In genomic region chr15:89450076-89451006, GRCh38 we compare ENCODE assay signal across 33 cellular contexts. TPM values are rescaled to one million over a fixed set of nuclear protein-coding genes. Genes with fewer than 3 reads are reported as not detected.
A peak's percentile ranks its signal among the peaks of the same experiment; 100 is the strongest.
DNase-seq lines count a peak whose midpoint lies in the region; ATAC-seq, FAIRE-seq and TF ChIP-seq lines count a peak whose summit lies in the region.
"Had no signal": no experiment of that assay in that cellular context is flagged by ENCODE, and none has a peak within 500 bp of the region (broad histone marks: within the 10 kb centered on the region; RNA-seq: fewer than 3 reads in every experiment).

No MANE protein-coding gene starts in this region.

- TF ChIP-seq CTCF in A549 (IDR thresholded peaks at IDR 0.05) (no peak), VCaP (conservative IDR thresholded peaks at IDR 0.05) (no peak)

- H3K4me3 ChIP-seq in A549, result no peak overlapping the region
- H3K4me3 ChIP-seq: cardiac muscle cell, esophagus squamous epithelium, hepatocyte, PC-9, psoas muscle, stomach, tibial artery had no signal

- TF ChIP-seq RAD21 in A549 (conservative IDR thresholded peaks at IDR 0.05 in 1 of 2, IDR thresholded peaks at IDR 0.05 in 1 of 2), result no peak

- CTCF ChIA-PET in A549 (lab: Yijun Ruan, JAX), result interaction anchor here (0.8 to 18.2 kb wide), 9 partner anchors 7 to 90 kb away, joined by 3 to 369 read pairs (median 5); partner anchors contain the start of gene RHCG

- POLR2A ChIA-PET in A549 (lab: Yijun Ruan, JAX), result no interaction called here

- TF ChIP-seq POLR2A in A549 (IDR thresholded peaks at IDR 0.05; ENCODE audit: low read length), result no peak

- peak overlapping the region; percentile 41 for H3K4me2 ChIP-seq in A549
- H3K4me2 ChIP-seq: hepatocyte, PC-9 had no signal

- WGBS in A549 (ENCODE audit: missing lambda C conversion rate), result 33% methylated on average over 11 of the region's 11 CpGs

- no peak for TF ChIP-seq EP300 in A549 (IDR thresholded peaks at IDR 0.05)

- no peaks in the 10 kb centered on the region for H3K9me3 ChIP-seq in A549
- H3K9me3 ChIP-seq: esophagus squamous epithelium, psoas muscle, stomach, tibial artery had no signal

- FAIRE-seq in A549 (lab: Jason Lieb, UNC), result no peak
- FAIRE-seq: frontal cortex had no signal

- DNase-seq in A549 (ENCODE audit: low read depth in 1 of 2, low spot score in 1 of 2), result no peak
- DNase-seq in HuH-7.5 (ENCODE audit: low spot score), result peak; percentile 47
- no peak for DNase-seq in left lobe of liver (ENCODE audit: low spot score)
- no peak for DNase-seq in activated naive CD4-positive, alpha-beta T cell (lab: John Stamatoyannopoulos, UW)
- DNase-seq in activated CD4-positive, alpha-beta T cell treated with anti-CD3 and anti-CD28 coated beads, Interleukin-2, amount 50 U/mL, for 1 hour, result no peak
- no peak for DNase-seq in dermis blood vessel endothelial cell
- DNase-seq in superior temporal gyrus (ENCODE audit: extremely low spot score), result no peak
- DNase-seq: activated CD4-positive, alpha-beta memory T cell treated with anti-CD3 and anti-CD28 coated beads, Interleukin-2, amount 10 ng/mL, durations not matched to agents 7 days and 5 days; activated naive CD8-positive, alpha-beta T cell treated with anti-CD3 and anti-CD28 coated beads for 36 hours; aorta; cortex of kidney; esophagus squamous epithelium; HCEC 1CT; KG1; left cardiac atrium; MV-4-11; NCI-H146; NCI-H2107; NCI-H446 treated with DMSO at 0.1 percent for 48 hours; PC-9; psoas muscle; SHP77; stomach; T-helper 1 cell; tibial artery had no signal

- ATAC-seq in A549 (peak; percentile 65 to 79; a peak in 5 of 6 replicates), left lobe of liver (peak; percentile 82)
- ATAC-seq: activated CD4-positive, CD25-positive, alpha-beta regulatory T cell treated with anti-CD3 and anti-CD28 coated beads, Interleukin-2, amount 50 U/mL, for 24 hours; left cardiac atrium; psoas muscle had no signal

- peaks cover 18% of the 10 kb centered on the region; the same call in 2 of the 3 replicates for H3K4me1 ChIP-seq in A549
- H3K4me1 ChIP-seq: psoas muscle, stomach, tibial artery had no signal

- H3K27ac ChIP-seq in A549 (0 out of 6 replicates have a peak overlapping the region, but pooled peaks of 1 of the 2 experiments have one; percentile 15), VCaP (peak overlapping the region; percentile 10; the same call in 1 of the 2 replicates)
- H3K27ac ChIP-seq: cardiac muscle cell, esophagus squamous epithelium, hepatocyte, PC-9, psoas muscle, stomach, tibial artery had no signal

TF ChIP-seq in A549, 52 proteins besides CTCF, POLR2A, EP300 and RAD21:
- TF ChIP-seq ZSCAN20 (CRISPR knock-in tag; IDR thresholded peaks at IDR 0.05), result no peak
- TF ChIP-seq MAFK (IDR thresholded peaks at IDR 0.05; ENCODE audit: partially characterized antibody), result no peak
- TF ChIP-seq, protein P1, sequence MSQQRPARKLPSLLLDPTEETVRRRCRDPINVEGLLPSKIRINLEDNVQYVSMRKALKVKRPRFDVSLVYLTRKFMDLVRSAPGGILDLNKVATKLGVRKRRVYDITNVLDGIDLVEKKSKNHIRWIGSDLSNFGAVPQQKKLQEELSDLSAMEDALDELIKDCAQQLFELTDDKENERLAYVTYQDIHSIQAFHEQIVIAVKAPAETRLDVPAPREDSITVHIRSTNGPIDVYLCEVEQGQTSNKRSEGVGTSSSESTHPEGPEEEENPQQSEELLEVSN (IDR thresholded peaks at IDR 0.05; ENCODE audit: borderline replicate concordance, low read depth), result no peak
- no peak for TF ChIP-seq ZC3H11A (IDR thresholded peaks at IDR 0.05)

RNA-seq across cellular contexts. Expression of gene RHCG, which starts 46.0 kb away (rescaled TPM):
- polyA plus RNA-seq in A549 (2011; rRNA removed) (11.0 and 16.6 TPM in 2 replicates), A549 (2017; fragmentation: RNase III; extraction: RNeasy Plus Mini Kit Qiagen cat#74134 plus additional on column Dnase treatment) (3.1 to 3.7 TPM (median 3.6 TPM) in 3 replicates)
- 3.9 and 5.4 TPM in 2 replicates for polyA plus RNA-seq in A549 (2012; cell fraction: cytosol; rRNA removed)
- 12.6 and 13.7 TPM in 2 replicates for polyA plus RNA-seq in A549 (2012; cell fraction: nucleus; rRNA removed)
- polyA minus RNA-seq in A549 (2011; rRNA and poly(A)+ RNA removed), result 27.0 and 35.6 TPM in 2 replicates
- total RNA-seq in left lobe of liver (0.15 TPM), dermis blood vessel endothelial cell (not detected in 2 replicates)
- total RNA-seq: activated CD4-positive, alpha-beta memory T cell treated with anti-CD3 and anti-CD28 coated beads, Interleukin-2, amount 10 ng/mL, durations not matched to agents 7 days and 5 days; activated naive CD8-positive, alpha-beta T cell treated with anti-CD3 and anti-CD28 coated beads for 36 hours; aorta; cardiac muscle cell; G401; HT-29 had no signal
- polyA plus RNA-seq: BJ had no signal
